Comparison of ENCODE assay signal across 2 cellular contexts in the genomic region with DNA sequence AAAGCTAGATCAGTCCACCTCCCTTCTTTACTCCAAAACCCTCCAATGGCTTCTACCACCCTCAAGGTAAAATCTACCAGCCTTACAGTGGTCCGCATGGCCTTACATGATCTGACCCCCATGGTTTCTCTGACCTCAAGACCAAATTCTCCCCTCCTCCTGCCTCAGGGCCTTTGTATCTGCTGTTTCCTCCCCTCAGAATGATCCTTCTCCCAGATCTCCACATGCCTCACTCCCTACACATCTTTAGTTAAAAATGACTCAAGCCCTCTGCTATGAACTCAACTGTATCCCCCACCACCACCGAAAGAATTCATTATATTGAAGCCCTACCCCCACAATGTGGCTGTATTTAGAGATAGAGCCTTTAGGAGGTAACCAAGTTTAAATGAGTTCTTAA.
TF ChIP-seq lines count a peak whose summit lies in the region.

No MANE protein-coding gene starts in this region.

TF ChIP-seq in HepG2, 621 proteins besides CTCF, POLR2A, EP300 and RAD21:
- TF ChIP-seq, protein P1, sequence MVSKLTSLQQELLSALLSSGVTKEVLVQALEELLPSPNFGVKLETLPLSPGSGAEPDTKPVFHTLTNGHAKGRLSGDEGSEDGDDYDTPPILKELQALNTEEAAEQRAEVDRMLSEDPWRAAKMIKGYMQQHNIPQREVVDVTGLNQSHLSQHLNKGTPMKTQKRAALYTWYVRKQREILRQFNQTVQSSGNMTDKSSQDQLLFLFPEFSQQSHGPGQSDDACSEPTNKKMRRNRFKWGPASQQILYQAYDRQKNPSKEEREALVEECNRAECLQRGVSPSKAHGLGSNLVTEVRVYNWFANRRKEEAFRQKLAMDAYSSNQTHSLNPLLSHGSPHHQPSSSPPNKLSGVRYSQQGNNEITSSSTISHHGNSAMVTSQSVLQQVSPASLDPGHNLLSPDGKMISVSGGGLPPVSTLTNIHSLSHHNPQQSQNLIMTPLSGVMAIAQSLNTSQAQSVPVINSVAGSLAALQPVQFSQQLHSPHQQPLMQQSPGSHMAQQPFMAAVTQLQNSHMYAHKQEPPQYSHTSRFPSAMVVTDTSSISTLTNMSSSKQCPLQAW (CRISPR knock-in tag; IDR thresholded peaks at IDR 0.05) = 0 out of 2 replicates have a peak, but pooled peaks have one; percentile 15
- TF ChIP-seq, protein P2, sequence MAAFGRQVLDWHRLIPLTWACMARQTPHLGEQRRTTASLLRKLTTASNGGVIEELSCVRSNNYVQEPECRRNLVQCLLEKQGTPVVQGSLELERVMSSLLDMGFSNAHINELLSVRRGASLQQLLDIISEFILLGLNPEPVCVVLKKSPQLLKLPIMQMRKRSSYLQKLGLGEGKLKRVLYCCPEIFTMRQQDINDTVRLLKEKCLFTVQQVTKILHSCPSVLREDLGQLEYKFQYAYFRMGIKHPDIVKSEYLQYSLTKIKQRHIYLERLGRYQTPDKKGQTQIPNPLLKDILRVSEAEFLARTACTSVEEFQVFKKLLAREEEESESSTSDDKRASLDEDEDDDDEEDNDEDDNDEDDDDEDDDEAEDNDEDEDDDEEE (CRISPR knock-in tag; IDR thresholded peaks at IDR 0.05) = 0 out of 2 replicates have a peak, but pooled peaks have one; percentile 21
- 0 out of 2 replicates have a peak, but pooled peaks have one; percentile 24 for TF ChIP-seq ZNF766 (CRISPR knock-in tag; IDR thresholded peaks at IDR 0.05; ENCODE audit: borderline replicate concordance)
- TF ChIP-seq ZNF33A (CRISPR knock-in tag; IDR thresholded peaks at IDR 0.05; ENCODE audit: borderline replicate concordance) = no peak
- no peak for TF ChIP-seq RARG (CRISPR knock-in tag; IDR thresholded peaks at IDR 0.05; ENCODE audit: low read depth)

TF ChIP-seq in GM12878, 131 proteins besides CTCF, POLR2A, EP300 and RAD21:
- TF ChIP-seq, protein P3, sequence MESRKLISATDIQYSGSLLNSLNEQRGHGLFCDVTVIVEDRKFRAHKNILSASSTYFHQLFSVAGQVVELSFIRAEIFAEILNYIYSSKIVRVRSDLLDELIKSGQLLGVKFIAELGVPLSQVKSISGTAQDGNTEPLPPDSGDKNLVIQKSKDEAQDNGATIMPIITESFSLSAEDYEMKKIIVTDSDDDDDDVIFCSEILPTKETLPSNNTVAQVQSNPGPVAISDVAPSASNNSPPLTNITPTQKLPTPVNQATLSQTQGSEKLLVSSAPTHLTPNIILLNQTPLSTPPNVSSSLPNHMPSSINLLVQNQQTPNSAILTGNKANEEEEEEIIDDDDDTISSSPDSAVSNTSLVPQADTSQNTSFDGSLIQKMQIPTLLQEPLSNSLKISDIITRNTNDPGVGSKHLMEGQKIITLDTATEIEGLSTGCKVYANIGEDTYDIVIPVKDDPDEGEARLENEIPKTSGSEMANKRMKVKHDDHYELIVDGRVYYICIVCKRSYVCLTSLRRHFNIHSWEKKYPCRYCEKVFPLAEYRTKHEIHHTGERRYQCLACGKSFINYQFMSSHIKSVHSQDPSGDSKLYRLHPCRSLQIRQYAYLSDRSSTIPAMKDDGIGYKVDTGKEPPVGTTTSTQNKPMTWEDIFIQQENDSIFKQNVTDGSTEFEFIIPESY (IDR thresholded peaks at IDR 0.05) = 0 out of 2 replicates have a peak, but pooled peaks have one; percentile 14
- TF ChIP-seq HDGF (IDR thresholded peaks at IDR 0.05) = peak; percentile 59; the same call in 1 of the 2 replicates
- peak; percentile 54; the same call in 1 of the 2 replicates for TF ChIP-seq SMARCA5 (IDR thresholded peaks at IDR 0.05)
- no peak for TF ChIP-seq TBL1XR1 (IDR thresholded peaks at IDR 0.05; ENCODE audit: low read depth, low read length)
- no peak for TF ChIP-seq PAX5 (IDR thresholded peaks at IDR 0.05; ENCODE audit: borderline replicate concordance, low read depth, low read length)
- TF ChIP-seq, protein P4, sequence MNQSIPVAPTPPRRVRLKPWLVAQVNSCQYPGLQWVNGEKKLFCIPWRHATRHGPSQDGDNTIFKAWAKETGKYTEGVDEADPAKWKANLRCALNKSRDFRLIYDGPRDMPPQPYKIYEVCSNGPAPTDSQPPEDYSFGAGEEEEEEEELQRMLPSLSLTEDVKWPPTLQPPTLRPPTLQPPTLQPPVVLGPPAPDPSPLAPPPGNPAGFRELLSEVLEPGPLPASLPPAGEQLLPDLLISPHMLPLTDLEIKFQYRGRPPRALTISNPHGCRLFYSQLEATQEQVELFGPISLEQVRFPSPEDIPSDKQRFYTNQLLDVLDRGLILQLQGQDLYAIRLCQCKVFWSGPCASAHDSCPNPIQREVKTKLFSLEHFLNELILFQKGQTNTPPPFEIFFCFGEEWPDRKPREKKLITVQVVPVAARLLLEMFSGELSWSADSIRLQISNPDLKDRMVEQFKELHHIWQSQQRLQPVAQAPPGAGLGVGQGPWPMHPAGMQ (IDR thresholded peaks at IDR 0.05; ENCODE audit: borderline replicate concordance) = no peak
- TF ChIP-seq, protein P5, sequence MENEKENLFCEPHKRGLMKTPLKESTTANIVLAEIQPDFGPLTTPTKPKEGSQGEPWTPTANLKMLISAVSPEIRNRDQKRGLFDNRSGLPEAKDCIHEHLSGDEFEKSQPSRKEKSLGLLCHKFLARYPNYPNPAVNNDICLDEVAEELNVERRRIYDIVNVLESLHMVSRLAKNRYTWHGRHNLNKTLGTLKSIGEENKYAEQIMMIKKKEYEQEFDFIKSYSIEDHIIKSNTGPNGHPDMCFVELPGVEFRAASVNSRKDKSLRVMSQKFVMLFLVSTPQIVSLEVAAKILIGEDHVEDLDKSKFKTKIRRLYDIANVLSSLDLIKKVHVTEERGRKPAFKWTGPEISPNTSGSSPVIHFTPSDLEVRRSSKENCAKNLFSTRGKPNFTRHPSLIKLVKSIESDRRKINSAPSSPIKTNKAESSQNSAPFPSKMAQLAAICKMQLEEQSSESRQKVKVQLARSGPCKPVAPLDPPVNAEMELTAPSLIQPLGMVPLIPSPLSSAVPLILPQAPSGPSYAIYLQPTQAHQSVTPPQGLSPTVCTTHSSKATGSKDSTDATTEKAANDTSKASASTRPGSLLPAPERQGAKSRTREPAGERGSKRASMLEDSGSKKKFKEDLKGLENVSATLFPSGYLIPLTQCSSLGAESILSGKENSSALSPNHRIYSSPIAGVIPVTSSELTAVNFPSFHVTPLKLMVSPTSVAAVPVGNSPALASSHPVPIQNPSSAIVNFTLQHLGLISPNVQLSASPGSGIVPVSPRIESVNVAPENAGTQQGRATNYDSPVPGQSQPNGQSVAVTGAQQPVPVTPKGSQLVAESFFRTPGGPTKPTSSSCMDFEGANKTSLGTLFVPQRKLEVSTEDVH (IDR thresholded peaks at IDR 0.05; ENCODE audit: low read depth, partially characterized antibody) = no peak
- TF ChIP-seq TCF7 (IDR thresholded peaks at IDR 0.05; ENCODE audit: borderline replicate concordance) = no peak
